ENCODE assay signal across 21 cellular contexts in the genomic region with DNA sequence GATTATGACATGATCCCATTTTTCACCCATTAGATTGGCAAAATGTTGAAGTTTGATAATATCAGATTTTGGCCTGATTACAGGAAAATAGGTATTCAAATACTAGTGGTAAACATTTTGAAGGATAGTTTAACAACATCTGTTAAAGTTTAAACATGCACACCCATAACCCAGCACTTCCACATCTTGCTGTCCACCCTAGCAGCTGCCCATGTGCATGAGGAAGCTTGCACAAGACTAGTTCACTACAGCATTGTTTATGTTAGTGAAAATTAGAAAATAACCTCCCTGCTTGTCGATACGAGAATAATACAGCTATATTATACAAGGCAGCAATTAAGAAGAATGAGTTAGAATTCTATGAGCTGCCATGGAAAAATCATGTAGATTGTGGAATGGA.
"Had no signal": no experiment of that assay in that cellular context is flagged by ENCODE, and none has a peak within 500 bp of the region (broad histone marks: within the 10 kb centered on the region; RNA-seq: fewer than 3 reads in every experiment).

No MANE protein-coding gene starts in this region.

- H3K27me3 ChIP-seq: brain microvascular endothelial cell, hepatocyte, neutrophil, pancreas, tibial artery had no signal

- DNase-seq: activated CD4-positive, alpha-beta T cell treated with anti-CD3 and anti-CD28 coated beads, Interleukin-2, amount 50 U/mL, for 48 hours; activated effector memory CD4-positive, alpha-beta T cell treated with Interleukin-2 at 50 U/mL for 16 hours; activated naive CD4-positive, alpha-beta T cell treated with anti-CD3 and anti-CD28 coated beads, Interleukin-2, amount 50 U/mL, for 16 hours; activated naive CD8-positive, alpha-beta T cell treated with anti-CD3 and anti-CD28 coated beads, Interleukin-2, amount 50 U/mL, for 24 hours; activated T-cell treated with anti-CD3 and anti-CD28 coated beads, Interleukin-2, amount 50 U/mL, for 48 hours; caudate nucleus; effector memory CD8-positive, alpha-beta T cell; immature natural killer cell; midbrain; stimulated activated CD4-positive, alpha-beta T cell treated with anti-CD3 and anti-CD28 coated beads, Interleukin-1b, Interleukin-23, amount 100 ng/mL, for 48 hours; stimulated activated naive CD8-positive, alpha-beta T cell treated with anti-CD3 and anti-CD28 coated beads, Interleukin-15, amount 100 ng/mL, for 72 hours; T-helper 9 cell had no signal

- H3K9me3 ChIP-seq: neutrophil, pancreas, tibial artery had no signal

- ATAC-seq: activated naive CD8-positive, alpha-beta T cell treated with anti-CD3 and anti-CD28 coated beads, Interleukin-2, amount 50 U/mL, for 24 hours; effector memory CD8-positive, alpha-beta T cell; natural killer cell treated with Interleukin-12 subunit alpha and Interleukin-12 subunit beta and Interleukin-15 and Interleukin-18, amount 100 ng/mL, for 72 hours; stimulated activated effector memory CD8-positive, alpha-beta T cell treated with anti-CD3 and anti-CD28 coated beads, Interleukin-12 subunit alpha, Interleukin-12 subunit beta, amount 100 ng/mL, for 72 hours; stimulated activated naive CD8-positive, alpha-beta T cell treated with anti-CD3 and anti-CD28 coated beads, Interleukin-15, amount 100 ng/mL, for 72 hours; WTC11 had no signal

- H3K27ac ChIP-seq: brain microvascular endothelial cell, hepatocyte, neutrophil had no signal

- H3K36me3 ChIP-seq: brain microvascular endothelial cell, neutrophil, pancreas, tibial artery had no signal

- H3K4me3 ChIP-seq: hepatocyte, pancreas, skin epidermis, tibial artery had no signal
